Comparison of ENCODE assay signal across 6 cellular contexts in the genomic region with DNA sequence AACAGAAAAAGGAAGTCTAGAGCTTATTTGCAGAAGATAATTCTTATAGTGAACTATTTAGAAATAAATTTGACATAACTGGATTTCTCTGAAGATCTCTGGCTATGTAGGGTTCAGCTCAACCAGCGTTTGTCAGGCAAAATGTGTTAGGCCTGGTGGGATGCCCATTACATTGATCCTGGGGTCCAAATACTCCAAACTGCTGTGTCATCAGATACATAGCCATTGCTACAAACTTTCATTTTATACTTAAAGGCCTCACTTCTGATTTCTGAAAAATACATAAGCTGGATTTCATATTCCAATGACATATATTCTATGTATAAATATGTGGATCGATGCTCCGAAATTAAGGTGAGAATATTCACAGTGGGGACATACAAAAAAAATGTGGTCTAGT.
"Had no signal": no experiment of that assay in that cellular context is flagged by ENCODE, and none has a peak within 500 bp of the region (broad histone marks: within the 10 kb centered on the region; RNA-seq: fewer than 3 reads in every experiment).

No MANE protein-coding gene starts in this region.

- FAIRE-seq: HTR-8/SVneo, K562 had no signal

- H3K4me3 ChIP-seq: K562 had no signal

- H3K27ac ChIP-seq: HL-60, KMS-11 had no signal

- H3K4me2 ChIP-seq: KMS-11 had no signal

- ATAC-seq: K562 had no signal

- DNase-seq: KBM-7, KG1 had no signal

- H3K9ac ChIP-seq: KMS-11 had no signal
